In the genomic region with DNA sequence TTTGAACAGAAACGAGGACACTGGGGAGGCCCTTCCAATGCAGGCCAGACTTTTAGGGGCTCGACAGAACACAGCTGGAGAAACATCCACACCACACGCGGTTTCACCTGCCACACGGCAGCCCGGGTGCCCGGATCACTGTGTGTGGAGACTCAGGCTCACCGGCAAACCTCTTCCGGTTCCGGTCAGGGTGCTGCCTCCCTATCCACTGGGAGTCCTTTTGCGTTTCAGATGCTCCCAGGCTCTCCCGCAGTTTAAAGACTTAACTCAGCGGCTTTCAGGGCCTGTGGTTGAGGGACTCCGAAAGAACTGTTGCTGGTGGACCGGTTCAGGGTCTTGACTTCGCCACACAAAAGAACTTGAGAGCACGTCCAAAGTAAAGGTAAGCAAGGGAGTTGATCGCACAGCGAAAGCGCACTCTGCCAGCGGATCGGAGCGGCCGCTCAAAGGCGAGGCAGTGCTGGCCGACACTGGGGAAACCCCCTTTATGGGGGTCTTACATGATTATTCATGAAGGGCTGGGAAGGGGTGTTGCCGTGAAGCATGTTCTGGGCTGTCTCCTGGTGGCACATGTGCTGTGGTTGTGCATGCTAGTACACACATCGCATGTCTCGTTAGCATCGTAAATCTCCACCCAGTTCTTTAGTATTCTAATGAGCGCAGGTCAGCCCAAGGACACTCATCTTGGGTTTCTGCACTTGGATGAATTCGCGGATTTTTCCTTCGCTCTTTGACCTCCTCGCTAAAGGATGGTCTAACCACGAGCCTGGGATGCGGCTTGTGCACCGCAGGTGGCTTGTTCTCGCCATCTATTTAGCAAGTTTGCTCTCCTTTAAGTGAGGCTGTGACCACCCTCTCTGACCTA, we compare ENCODE assay signal across 9 cellular contexts.
DNase-seq lines count a peak whose midpoint lies in the region; ATAC-seq and TF ChIP-seq lines count a peak whose summit lies in the region.
"Had no signal": no experiment of that assay in that cellular context is flagged by ENCODE, and none has a peak within 500 bp of the region (broad histone marks: within the 10 kb centered on the region; RNA-seq: fewer than 3 reads in every experiment).

No MANE protein-coding gene starts in this region.

- no peaks in the 10 kb centered on the region for H3K4me1 Mint-ChIP-seq in MCF 10A (ENCODE audit: insufficient read depth, unreplicated experiment)

- no TSS peak for BruUV-seq in MCF 10A (replicated peaks; lab: Mats Ljungman, UMichigan)

- peak; percentile 75 for ATAC-seq in GM19351 (IDR thresholded peaks at IDR 0.05; ENCODE audit: unreplicated experiment)

- peak overlapping the region; percentile 7 to 63 for H3K4me3 ChIP-seq in muscle layer of duodenum (ENCODE audit: low read depth in 1 of 2, low read length in 2 of 2)
- H3K4me3 ChIP-seq in tibial nerve: peak overlapping the region; percentile 16 to 50 (median 32)

- TF ChIP-seq CTCF in MCF 10A (IDR thresholded peaks at IDR 0.05; ENCODE audit: unreplicated experiment) (no peak), tibial nerve (IDR thresholded peaks at IDR 0.05) (no peak)

- H3K27ac ChIP-seq in muscle layer of duodenum (ENCODE audit: low read length) (no peak overlapping the region), tibial nerve (peak overlapping the region in 2 of 4 donors; percentile 67 to 73)
- H3K27ac ChIP-seq: KMS-11 had no signal

- H3K9me3 ChIP-seq in muscle layer of duodenum (ENCODE audit: control insufficient read depth in 1 of 2, low read length in 2 of 2): no peaks in the 10 kb centered on the region
- H3K9me3 ChIP-seq in tibial nerve: no peaks in the 10 kb centered on the region

- peak overlapping the region; percentile 59 for H3K27ac Mint-ChIP-seq in MCF 10A (ENCODE audit: low read depth, unreplicated experiment)

- H3K4me3 Mint-ChIP-seq in MCF 10A (ENCODE audit: unreplicated experiment): peak overlapping the region; percentile 80

- POLR2A ChIA-PET in MCF 10A (lab: Yijun Ruan, JAX): interaction anchor here (0.7 to 1.3 kb wide), 5 partner anchors 10 to 198 kb away, joined by 3 to 13 read pairs (median 3); partner anchors contain the start of genes FAM217B and PPP1R3D

- TF ChIP-seq POLR2A in tibial nerve (IDR thresholded peaks at IDR 0.05): no peak

- 60 to 66% methylated on average over 39 of the region's 39 CpGs for whole genome bisulfite sequencing in tibial nerve, 2 donors

- intact Hi-C loops in MCF 10A (cut with micrococcal nuclease): loop anchor here (5.0 to 10.0 kb wide), 2 partner anchors 126 to 191 kb away; no protein-coding TSS in a partner anchor

- CTCF ChIA-PET in MCF 10A (lab: Yijun Ruan, JAX): interaction anchor here (0.6 to 2.1 kb wide), 40 partner anchors 8 to 1766 kb away, joined by 3 to 10 read pairs (median 4); partner anchors contain the start of gene PPP1R3D

- no peaks in the 10 kb centered on the region for H3K9me3 Mint-ChIP-seq in MCF 10A (ENCODE audit: unreplicated experiment)

- H3K36me3 ChIP-seq in muscle layer of duodenum (ENCODE audit: control insufficient read depth in 1 of 2, insufficient read depth in 2 of 2, low read length in 2 of 2) (no peaks in the 10 kb centered on the region), tibial nerve (no peaks in the 10 kb centered on the region)

- H3K27me3 ChIP-seq in muscle layer of duodenum (ENCODE audit: low read depth, low read length) (no peaks in the 10 kb centered on the region), tibial nerve (no peaks in the 10 kb centered on the region)

- no peak for TF ChIP-seq EP300 in tibial nerve (IDR thresholded peaks at IDR 0.05)

- H3K4me1 ChIP-seq in muscle layer of duodenum (ENCODE audit: control insufficient read depth in 1 of 2, insufficient read depth in 2 of 2, low read length in 2 of 2) (no peaks in the 10 kb centered on the region), tibial nerve (peaks cover 0 to 50% (median 7%) of the 10 kb centered on the region in 4 donors)

- DNase-seq in SHP77 treated with DMSO at 0.1 percent for 48 hours (lab: John Stamatoyannopoulos, UW) (peak; percentile 81), MCF 10A (ENCODE audit: unreplicated experiment) (peak; percentile 66), tibial nerve (ENCODE audit: low spot score in 2 of 2) (no peak), glomerular visceral epithelial cell (ENCODE audit: extremely low spot score) (no peak), DMS153 (lab: John Stamatoyannopoulos, UW) (no peak), GM19238 (ENCODE audit: insufficient read length, low spot score) (no peak)

- H3K36me3 Mint-ChIP-seq in MCF 10A (ENCODE audit: insufficient read depth, unreplicated experiment): no peaks in the 10 kb centered on the region

- H3K27me3 Mint-ChIP-seq in MCF 10A (ENCODE audit: insufficient read depth, unreplicated experiment): peaks cover 5% of the 10 kb centered on the region

Comparison
In these comparisons a context has a peak if more than half of its experiments do, and no peak if none do; other contexts are left out.
1. DNase-seq: peak in SHP77 treated with DMSO at 0.1 percent for 48 hours (single experiment) and MCF 10A (single experiment); none in tibial nerve (0 of 2), glomerular visceral epithelial cell (single experiment), DMS153 (single experiment) and GM19238 (single experiment).